20 cellular contexts compared by ENCODE assay signal in genomic region chr20:38602185-38602581, GRCh38. TPM values are rescaled to one million over a fixed set of nuclear protein-coding genes. Genes with fewer than 3 reads are reported as not detected.
DNase-seq lines count a peak whose midpoint lies in the region; ATAC-seq and TF ChIP-seq lines count a peak whose summit lies in the region.
"Had no signal": no experiment of that assay in that cellular context is flagged by ENCODE, and none has a peak within 500 bp of the region (broad histone marks: within the 10 kb centered on the region; RNA-seq: fewer than 3 reads in every experiment).

No MANE protein-coding gene starts in this region.

- H3K27ac ChIP-seq in breast epithelium = peak overlapping the region in 1 of 2 donors; percentile 79
- no peak overlapping the region for H3K27ac ChIP-seq in iPS-20b (ENCODE audit: low read length)
- H3K27ac ChIP-seq: cardiac muscle cell, upper lobe of right lung had no signal

- H3K4me3 ChIP-seq in breast epithelium = peak overlapping the region in 2 of 3 donors; percentile 40 to 63
- H3K4me3 ChIP-seq in iPS-20b (ENCODE audit: low read length) = peak overlapping the region; percentile 89
- H3K4me3 ChIP-seq: cardiac muscle cell, upper lobe of right lung had no signal

- no peak overlapping the region for H3K4me3 Mint-ChIP-seq in MCF 10A (ENCODE audit: unreplicated experiment)

- peak overlapping the region; percentile 68; the same call in 1 of the 2 replicates for H3K9ac ChIP-seq in iPS-20b (ENCODE audit: low read depth, low read length)

- no peaks in the 10 kb centered on the region for H3K9me3 Mint-ChIP-seq in MCF 10A (ENCODE audit: unreplicated experiment)
- H3K9me3 Mint-ChIP-seq: activated T-helper 2 cell treated with anti-CD3 and anti-CD28 coated beads, Interferon-gamma antibody, Interleukin-2, Interleukin-4, amounts not matched to agents 10 μg/mL and 5 μg/mL and 100 μg/mL, durations not matched to agents 14 hours and 24 hours and 36 hours had no signal

- no peak overlapping the region for H3K27ac Mint-ChIP-seq in MCF 10A (ENCODE audit: low read depth, unreplicated experiment)
- H3K27ac Mint-ChIP-seq: activated T-helper 2 cell treated with anti-CD3 and anti-CD28 coated beads, Interferon-gamma antibody, Interleukin-2, Interleukin-4, amounts not matched to agents 10 μg/mL and 5 μg/mL and 100 μg/mL, durations not matched to agents 14 hours and 24 hours and 36 hours; nephron progenitor cell had no signal

- intact Hi-C loops in breast epithelium (cut with DNase I; ENCODE audit: low total_unique reads) = loop anchor here (5.0 kb wide), 1 partner anchor 255 kb away; no protein-coding TSS in a partner anchor
- intact Hi-C loops in MCF 10A (cut with micrococcal nuclease) = no loop called here

- POLR2A ChIA-PET in MCF 10A (lab: Yijun Ruan, JAX) = no interaction called here

- peaks cover 27% of the 10 kb centered on the region for H3K4me1 Mint-ChIP-seq in MCF 10A (ENCODE audit: insufficient read depth, unreplicated experiment)

- peaks cover 10% of the 10 kb centered on the region for H3K27me3 Mint-ChIP-seq in MCF 10A (ENCODE audit: insufficient read depth, unreplicated experiment)

- DNase-seq in breast epithelium (ENCODE audit: low spot score in 2 of 2) (no peak), MCF 10A (ENCODE audit: unreplicated experiment) (no peak), dermis blood vessel endothelial cell (peak; percentile 19)
- no peak for DNase-seq in central memory CD4-positive, alpha-beta T cell
- DNase-seq: activated CD4-positive, alpha-beta T cell treated with anti-CD3 and anti-CD28 coated beads for 4 hours; NCI-H1092; NCI-H510A; SHP77; upper lobe of right lung had no signal

- ATAC-seq in HG03457 (IDR thresholded peaks at IDR 0.05; ENCODE audit: unreplicated experiment) = no peak
- ATAC-seq in HG03469 (IDR thresholded peaks at IDR 0.05; ENCODE audit: unreplicated experiment) = no peak
- no peak for ATAC-seq in GM21360 (IDR thresholded peaks at IDR 0.05; ENCODE audit: unreplicated experiment)

- H3K4me1 ChIP-seq in breast epithelium (no peaks in the 10 kb centered on the region), iPS-20b (ENCODE audit: insufficient read depth, low read length) (peaks cover 30% of the 10 kb centered on the region)
- H3K4me1 ChIP-seq: upper lobe of right lung had no signal

- H3K36me3 Mint-ChIP-seq in MCF 10A (ENCODE audit: insufficient read depth, unreplicated experiment) = no peaks in the 10 kb centered on the region

- H3K27me3 ChIP-seq in breast epithelium (peaks cover 0 to 6% of the 10 kb centered on the region in 2 donors), iPS-20b (ENCODE audit: insufficient read depth, low read length) (peaks cover 20% of the 10 kb centered on the region)

- H3K9me3 ChIP-seq in breast epithelium (no peaks in the 10 kb centered on the region), iPS-20b (ENCODE audit: insufficient read depth, low read depth, low read length) (no peaks in the 10 kb centered on the region)
- H3K9me3 ChIP-seq: upper lobe of right lung had no signal

- no peak for TF ChIP-seq POLR2A in breast epithelium (IDR thresholded peaks at IDR 0.05)

- CTCF ChIA-PET in MCF 10A (lab: Yijun Ruan, JAX) = no interaction called here

- TF ChIP-seq CTCF in breast epithelium (IDR thresholded peaks at IDR 0.05) (no peak), MCF 10A (IDR thresholded peaks at IDR 0.05; ENCODE audit: unreplicated experiment) (no peak)

- no peaks in the 10 kb centered on the region for H3K36me3 ChIP-seq in breast epithelium
- no peaks in the 10 kb centered on the region for H3K36me3 ChIP-seq in iPS-20b (ENCODE audit: insufficient read depth, low read depth, low read length)
- H3K36me3 ChIP-seq: cardiac muscle cell, upper lobe of right lung had no signal

- BruUV-seq in MCF 10A (replicated peaks; lab: Mats Ljungman, UMichigan) = no TSS peak

RNA-seq across cellular contexts. Expression of gene ARHGAP40, which starts 0.6 kb away (rescaled TPM):
- total RNA-seq in breast epithelium (10 to 100 TPM in 2 of 3 donors, not detected in 1; 33.8 to 35.9 TPM), MCF 10A (2022) (not detected in 2 replicates), dermis blood vessel endothelial cell (0.09 TPM in 1 of 2 replicates, not detected in the other)
- total RNA-seq: activated T-helper 2 cell treated with anti-CD3 and anti-CD28 coated beads, Interferon-gamma antibody, Interleukin-2, Interleukin-4, amounts not matched to agents 10 μg/mL and 5 μg/mL and 100 μg/mL, durations not matched to agents 14 hours and 24 hours and 36 hours; cardiac muscle cell; fibroblast of lung; H4; mesenteric fat pad; posterior vena cava had no signal

RNA-seq across cellular contexts. Expression of gene ADIG, which starts 21.2 kb away (rescaled TPM):
- total RNA-seq in breast epithelium (not detected), MCF 10A (2022) (not detected in 2 replicates), dermis blood vessel endothelial cell (not detected in 2 replicates)
- total RNA-seq: activated T-helper 2 cell treated with anti-CD3 and anti-CD28 coated beads, Interferon-gamma antibody, Interleukin-2, Interleukin-4, amounts not matched to agents 10 μg/mL and 5 μg/mL and 100 μg/mL, durations not matched to agents 14 hours and 24 hours and 36 hours; cardiac muscle cell; fibroblast of lung; H4; mesenteric fat pad; posterior vena cava; upper lobe of right lung had no signal
